In the genomic region with DNA sequence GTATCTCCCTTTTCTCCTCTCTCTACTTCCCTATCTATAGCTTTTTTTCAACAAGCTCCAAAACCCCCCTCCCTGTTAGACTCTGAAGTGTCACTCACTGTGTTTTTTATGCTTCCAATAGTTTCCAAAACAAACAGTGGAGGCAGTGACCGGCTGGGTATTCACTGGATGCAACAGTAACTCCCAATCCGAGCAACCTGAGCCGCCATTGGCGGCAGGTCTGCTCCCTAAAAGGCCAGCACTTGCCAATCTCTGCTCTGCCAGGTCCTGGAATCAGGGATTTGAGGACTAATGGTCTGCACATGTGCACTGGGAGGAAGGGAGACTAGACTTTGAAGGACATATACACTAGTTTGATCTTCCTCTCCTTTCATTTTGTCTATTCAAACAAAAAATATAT, we compare ENCODE assay signal across 21 cellular contexts. TPM values are rescaled to one million over a fixed set of nuclear protein-coding genes. Genes with fewer than 3 reads are reported as not detected.
DNase-seq lines count a peak whose midpoint lies in the region; TF ChIP-seq lines count a peak whose summit lies in the region.
"Had no signal": no experiment of that assay in that cellular context is flagged by ENCODE, and none has a peak within 500 bp of the region (broad histone marks: within the 10 kb centered on the region; RNA-seq: fewer than 3 reads in every experiment).

No MANE protein-coding gene starts in this region.

- no peaks in the 10 kb centered on the region for H3K9me3 ChIP-seq in NT2/D1 (ENCODE audit: insufficient read depth, low read length)
- no peaks in the 10 kb centered on the region for H3K9me3 ChIP-seq in iPS-20b (ENCODE audit: insufficient read depth, low read depth, low read length)
- H3K9me3 ChIP-seq in testis = no peaks in the 10 kb centered on the region
- H3K9me3 ChIP-seq: BLaER1, MG63, SJCRH30 had no signal

- no peak for TF ChIP-seq POLR2A in testis (IDR thresholded peaks at IDR 0.05)

- DNase-seq in DMS53 (lab: John Stamatoyannopoulos, UW) (peak; percentile 29), DMS53 treated with DMSO at 0.1 percent for 48 hours (lab: John Stamatoyannopoulos, UW; ENCODE audit: unreplicated experiment) (no peak), NT2/D1 (ENCODE audit: low read depth, low spot score) (no peak), testis (peak; percentile 20), G401 (ENCODE audit: low spot score) (no peak), LoVo (ENCODE audit: low spot score) (no peak), GDM1 (lab: John Stamatoyannopoulos, UW) (no peak)
- DNase-seq: CD8-positive, alpha-beta memory T cell; EL; MG63; NCI-H1092 treated with DMSO at 0.1 percent for 48 hours; NCI-H187 treated with DMSO at 0.1 percent for 48 hours; NCI-H524; RPMI8226; SJCRH30 had no signal

- H3K36me3 ChIP-seq in NT2/D1 (ENCODE audit: insufficient read depth, insufficient read length, low read length) (peaks cover 2% of the 10 kb centered on the region), iPS-20b (ENCODE audit: insufficient read depth, low read depth, low read length) (no peaks in the 10 kb centered on the region), testis (ENCODE audit: low read depth, missing control alignments) (no peaks in the 10 kb centered on the region)
- H3K36me3 ChIP-seq: BLaER1, MG63, SJCRH30 had no signal

- H3K4me1 ChIP-seq in NT2/D1 (ENCODE audit: insufficient read depth, insufficient read length) (no peaks in the 10 kb centered on the region), iPS-20b (ENCODE audit: insufficient read depth, low read length) (no peaks in the 10 kb centered on the region), testis (no peaks in the 10 kb centered on the region)
- H3K4me1 ChIP-seq: BLaER1, SJCRH30 had no signal

- in situ Hi-C loops in G401 (cut with HindIII; ENCODE audit: low sequenced_read_pairs) = no loop called here

- no peak for TF ChIP-seq CTCF in testis (IDR thresholded peaks at IDR 0.05)

- no peak overlapping the region for H3K4me3 ChIP-seq in NT2/D1 (ENCODE audit: insufficient read length, low read depth)
- H3K4me3 ChIP-seq in iPS-20b (ENCODE audit: low read length) = peak overlapping the region; percentile 78; the same call in 1 of the 2 replicates
- H3K4me3 ChIP-seq in testis = no peak overlapping the region
- H3K4me3 ChIP-seq: BLaER1, GM12878, MG63, SJCRH30 had no signal

- no peak overlapping the region for H3K27ac ChIP-seq in iPS-20b (ENCODE audit: low read length)
- H3K27ac ChIP-seq in testis = no peak overlapping the region
- H3K27ac ChIP-seq: 22Rv1, BLaER1, HL-60, KMS-11, SJCRH30 had no signal

- H3K27me3 ChIP-seq in NT2/D1 (ENCODE audit: insufficient read depth, insufficient read length) (peaks cover 15% of the 10 kb centered on the region), iPS-20b (ENCODE audit: insufficient read depth, low read length) (peaks cover 13% of the 10 kb centered on the region), testis (no peaks in the 10 kb centered on the region)
- H3K27me3 ChIP-seq: MG63, SJCRH30 had no signal

- WGBS in testis, 2 donors = 2 to 8% methylated on average over 3 to 4 of the region's 4 CpGs

- H3K9ac ChIP-seq in NT2/D1 (ENCODE audit: insufficient read length, low read depth) (peak overlapping the region; percentile 24), iPS-20b (ENCODE audit: low read depth, low read length) (no peak overlapping the region; the same call in 1 of the 2 replicates)
- H3K9ac ChIP-seq: BLaER1, KMS-11 had no signal

- intact Hi-C loops in testis (cut with DNase I; ENCODE audit: low total_unique reads) = no loop called here

RNA-seq across cellular contexts. Expression of a gene that starts 7.1 kb away (rescaled TPM):
- total RNA-seq in testis = 100 to 1,000 TPM in 1 of 2 donors, 10 to 100 TPM in 1; 93.9 to 128 TPM
- 27.3 TPM for polyA plus RNA-seq in testis (ENCODE audit: insufficient read depth, low read depth, low replicate concordance)
- not detected in 2 replicates for total RNA-seq in G401 (2014; rRNA removed; shearing (Covaris generic))
- total RNA-seq: CD8-positive, alpha-beta memory T cell; GM12878; SJCRH30 had no signal
- polyA plus RNA-seq: CD8-positive, alpha-beta memory T cell had no signal

Comparison
In these comparisons a context has a peak if more than half of its experiments do, and no peak if none do; other contexts are left out.
1. DNase-seq: peak in DMS53 (single experiment) and testis (single experiment); none in DMS53 treated with DMSO at 0.1 percent for 48 hours (single experiment), NT2/D1 (single experiment), G401 (single experiment), LoVo (single experiment) and GDM1 (single experiment).
2. RNA of a gene that starts 7.1 kb away (total RNA-seq): 93.9 to 128 TPM in testis; not detected in G401; every median in the first group is over 10 times any median in the second.